In genomic region chr9:76459691-76460635, GRCh38 we compare ENCODE assay signal across 8 cellular contexts. TPM values are rescaled to one million over a fixed set of nuclear protein-coding genes. Genes with fewer than 3 reads are reported as not detected.
A peak's percentile ranks its signal among the peaks of the same experiment; 100 is the strongest.
DNase-seq lines count a peak whose midpoint lies in the region; ATAC-seq and TF ChIP-seq lines count a peak whose summit lies in the region.

No MANE protein-coding gene starts in this region.

- intact Hi-C loops in activated B cell treated with CpG ODN at 0.5 μM for 24 hours (cut with micrococcal nuclease) = loop anchor here (1.0 to 5.0 kb wide), 10 partner anchors 12 to 1433 kb away; partner anchors contain the start of genes CARNMT1, NMRK1, OSTF1 and RFK

- peak overlapping the region; percentile 94 for H3K4me3 Mint-ChIP-seq in activated B cell treated with CpG ODN at 0.5 μM for 24 hours
- H3K4me3 Mint-ChIP-seq in natural killer cell treated with Interleukin-12 subunit alpha and Interleukin-12 subunit beta and Interleukin-15 and Interleukin-18, amount 100 ng/mL, for 72 hours = peak overlapping the region; percentile 92

- H3K27me3 Mint-ChIP-seq in activated B cell treated with CpG ODN at 0.5 μM for 24 hours = no peaks in the 10 kb centered on the region
- no peaks in the 10 kb centered on the region for H3K27me3 Mint-ChIP-seq in natural killer cell treated with Interleukin-12 subunit alpha and Interleukin-12 subunit beta and Interleukin-15 and Interleukin-18, amount 100 ng/mL, for 72 hours

- peaks cover 64% of the 10 kb centered on the region for H3K4me1 Mint-ChIP-seq in activated B cell treated with CpG ODN at 0.5 μM for 24 hours
- H3K4me1 Mint-ChIP-seq in natural killer cell treated with Interleukin-12 subunit alpha and Interleukin-12 subunit beta and Interleukin-15 and Interleukin-18, amount 100 ng/mL, for 72 hours (ENCODE audit: low read depth in 2 of 2) = peaks cover 19 to 24% of the 10 kb centered on the region in 2 donors

- H3K36me3 Mint-ChIP-seq in activated B cell treated with CpG ODN at 0.5 μM for 24 hours (ENCODE audit: low read depth) = no peaks in the 10 kb centered on the region
- no peaks in the 10 kb centered on the region for H3K36me3 Mint-ChIP-seq in natural killer cell treated with Interleukin-12 subunit alpha and Interleukin-12 subunit beta and Interleukin-15 and Interleukin-18, amount 100 ng/mL, for 72 hours

- peak overlapping the region; percentile 71 for H3K4me3 ChIP-seq in fibroblast of villous mesenchyme (ENCODE audit: low read depth, low read length)

- DNase-seq in Ammon's horn (ENCODE audit: low spot score) (peak; percentile 43), MV-4-11 (lab: John Stamatoyannopoulos, UW) (peak; percentile 47), activated B cell treated with CpG ODN at 0.5 μM for 24 hours (no peak), fibroblast of villous mesenchyme (ENCODE audit: low read depth) (peak; percentile 72)
- no peak for DNase-seq in natural killer cell treated with Interleukin-12 subunit alpha and Interleukin-12 subunit beta and Interleukin-15 and Interleukin-18, amount 100 ng/mL, for 72 hours (ENCODE audit: low spot score)

- POLR2A ChIA-PET in activated B cell treated with CpG ODN at 0.5 μM for 24 hours (lab: Charles Lee) = interaction anchor here (0.6 to 5.5 kb wide), 10 partner anchors 8 to 296 kb away, joined by 3 to 53 read pairs (median 3); partner anchors contain the start of gene RFK

- CTCF ChIA-PET in activated B cell treated with CpG ODN at 0.5 μM for 24 hours (lab: Charles Lee) = interaction anchor here (0.7 to 5.5 kb wide), 12 partner anchors 13 to 203 kb away, joined by 3 to 48 read pairs (median 5); partner anchors contain the start of gene RFK

- ATAC-seq in activated B cell treated with CpG ODN at 0.5 μM for 24 hours (ENCODE audit: low read depth) (no peak), GM19395 (IDR thresholded peaks at IDR 0.05; ENCODE audit: unreplicated experiment) (no peak), HG02759 (IDR thresholded peaks at IDR 0.05; ENCODE audit: unreplicated experiment) (no peak)
- no peak for ATAC-seq in natural killer cell treated with Interleukin-12 subunit alpha and Interleukin-12 subunit beta and Interleukin-15 and Interleukin-18, amount 100 ng/mL, for 72 hours

- H3K27ac Mint-ChIP-seq in activated B cell treated with CpG ODN at 0.5 μM for 24 hours = peak overlapping the region; percentile 84
- peak overlapping the region; percentile 24 to 55 for H3K27ac Mint-ChIP-seq in natural killer cell treated with Interleukin-12 subunit alpha and Interleukin-12 subunit beta and Interleukin-15 and Interleukin-18, amount 100 ng/mL, for 72 hours

- TF ChIP-seq CTCF in GM12873 (IDR thresholded peaks at IDR 0.05; ENCODE audit: insufficient read depth, low read depth, low read length, missing control alignments) = peak; percentile 53
- no peak for TF ChIP-seq CTCF in activated B cell treated with CpG ODN at 0.5 μM for 24 hours (IDR thresholded peaks at IDR 0.05)
- peak; percentile 49 for TF ChIP-seq CTCF in fibroblast of villous mesenchyme (IDR thresholded peaks at IDR 0.05; ENCODE audit: insufficient read depth, low read depth, low read length)

- H3K9me3 Mint-ChIP-seq in activated B cell treated with CpG ODN at 0.5 μM for 24 hours = no peaks in the 10 kb centered on the region
- no peaks in the 10 kb centered on the region for H3K9me3 Mint-ChIP-seq in natural killer cell treated with Interleukin-12 subunit alpha and Interleukin-12 subunit beta and Interleukin-15 and Interleukin-18, amount 100 ng/mL, for 72 hours

RNA-seq across cellular contexts. Expression of gene GCNT1, which starts 1.0 kb away (rescaled TPM):
- total RNA-seq in activated B cell treated with CpG ODN at 0.5 μM for 24 hours (9.2 and 10.6 TPM in 2 replicates), fibroblast of villous mesenchyme (2.6 and 9.9 TPM in 2 replicates)
- total RNA-seq in natural killer cell treated with Interleukin-12 subunit alpha and Interleukin-12 subunit beta and Interleukin-15 and Interleukin-18, amount 100 ng/mL, for 72 hours = 1 to 10 TPM; 8.1 to 8.4 TPM

Comparison
In these comparisons a context has a peak if more than half of its experiments do, and no peak if none do; other contexts are left out.
1. DNase-seq: peak in Ammon's horn (single experiment), MV-4-11 (single experiment) and fibroblast of villous mesenchyme (single experiment); none in activated B cell treated with CpG ODN at 0.5 μM for 24 hours (single experiment) and natural killer cell treated with Interleukin-12 subunit alpha and Interleukin-12 subunit beta and Interleukin-15 and Interleukin-18, amount 100 ng/mL, for 72 hours (single experiment).